18 cellular contexts compared by ENCODE assay signal in genomic region chr12:27187697-27188096, GRCh38. TPM values are rescaled to one million over a fixed set of nuclear protein-coding genes. Genes with fewer than 3 reads are reported as not detected.
DNase-seq lines count a peak whose midpoint lies in the region; ATAC-seq and TF ChIP-seq lines count a peak whose summit lies in the region.
"Had no signal": no experiment of that assay in that cellular context is flagged by ENCODE, and none has a peak within 500 bp of the region (broad histone marks: within the 10 kb centered on the region; RNA-seq: fewer than 3 reads in every experiment).

No MANE protein-coding gene starts in this region.

- H3K4me3 ChIP-seq in right atrium auricular region (no peak overlapping the region), gastroesophageal sphincter (no peak overlapping the region), stomach smooth muscle (ENCODE audit: low read length in 2 of 2) (no peak overlapping the region), aorta (ENCODE audit: low read length in 2 of 2) (no peak overlapping the region)

- TF ChIP-seq EP300 in gastroesophageal sphincter (IDR thresholded peaks at IDR 0.05): no peak

- no peak for TF ChIP-seq POLR2A in gastroesophageal sphincter (IDR thresholded peaks at IDR 0.05)

- ATAC-seq in gastroesophageal sphincter: no peak
- ATAC-seq in aorta (ENCODE audit: low FRiP score): no peak
- ATAC-seq in HG03571 (IDR thresholded peaks at IDR 0.05; ENCODE audit: unreplicated experiment): no peak
- ATAC-seq in GM21576 (IDR thresholded peaks at IDR 0.05; ENCODE audit: unreplicated experiment): no peak

- no peak overlapping the region for H3K9ac ChIP-seq in stomach smooth muscle (ENCODE audit: low read length in 2 of 2)

- H3K36me3 ChIP-seq in right atrium auricular region (no peaks in the 10 kb centered on the region), gastroesophageal sphincter (no peaks in the 10 kb centered on the region), stomach smooth muscle (ENCODE audit: control insufficient read depth in 2 of 2, insufficient read depth in 2 of 2, low read length in 2 of 2) (no peaks in the 10 kb centered on the region), aorta (ENCODE audit: control insufficient read depth in 1 of 2, insufficient read depth in 2 of 2, low read length in 1 of 2) (no peaks in the 10 kb centered on the region)
- H3K36me3 ChIP-seq: BE2C had no signal

- H3K27ac ChIP-seq in right atrium auricular region (peak overlapping the region; percentile 56 to 80), gastroesophageal sphincter (peak overlapping the region in 3 of 4 donors; percentile 63 to 83 (median 68)), stomach smooth muscle (ENCODE audit: low read length) (peak overlapping the region; percentile 58), aorta (ENCODE audit: low read depth in 1 of 2, low read length in 2 of 2) (peak overlapping the region; percentile 95)

- intact Hi-C loops in cardiac septum (cut with DNase I) (no loop called here), aorta (cut with DNase I) (no loop called here)

- no peak for DNase-seq in right atrium auricular region (ENCODE audit: low spot score)
- DNase-seq in cardiac septum (ENCODE audit: low spot score): no peak
- DNase-seq in aorta: no peak
- DNase-seq in glomerular visceral epithelial cell (ENCODE audit: extremely low spot score): no peak
- DNase-seq: 8988T; ACHN; BE2C; C1 segment of cervical spinal cord; CD4-positive, CD25-positive, alpha-beta regulatory T cell; CD8-positive, alpha-beta memory T cell; COR-L47; DMS 273 treated with DMSO at 0.1 percent for 48 hours; GOT3; H9 had no signal

- H3K9me3 ChIP-seq in right atrium auricular region: no peaks in the 10 kb centered on the region
- H3K9me3 ChIP-seq in gastroesophageal sphincter: no peaks in the 10 kb centered on the region
- H3K9me3 ChIP-seq in stomach smooth muscle (ENCODE audit: control insufficient read depth in 2 of 2, low read length in 2 of 2): no peaks in the 10 kb centered on the region
- no peaks in the 10 kb centered on the region for H3K9me3 ChIP-seq in aorta (ENCODE audit: control insufficient read depth, low read length)
- H3K9me3 ChIP-seq: BE2C had no signal

- 91 to 100% methylated on average over 3 to 7 of the region's 7 CpGs for WGBS in gastroesophageal sphincter (ENCODE audit: low coverage in 1 of 2), 2 donors
- 92 to 93% methylated on average over 7 of the region's 7 CpGs for WGBS in aorta, 2 donors

- H3K27me3 ChIP-seq in right atrium auricular region (no peaks in the 10 kb centered on the region), gastroesophageal sphincter (no peaks in the 10 kb centered on the region), stomach smooth muscle (ENCODE audit: control insufficient read depth in 1 of 2, insufficient read depth in 2 of 2, low read length in 2 of 2) (no peaks in the 10 kb centered on the region), aorta (ENCODE audit: control insufficient read depth in 1 of 2, insufficient read depth in 2 of 2, low read length in 1 of 2) (no peaks in the 10 kb centered on the region)
- H3K27me3 ChIP-seq: BE2C had no signal

- TF ChIP-seq CTCF in right atrium auricular region (IDR thresholded peaks at IDR 0.05) (no peak), gastroesophageal sphincter (IDR thresholded peaks at IDR 0.05) (no peak)

- peaks cover 0 to 46% of the 10 kb centered on the region in 2 donors for H3K4me1 ChIP-seq in right atrium auricular region
- peaks cover 3 to 62% (median 10%) of the 10 kb centered on the region in 3 donors for H3K4me1 ChIP-seq in gastroesophageal sphincter
- H3K4me1 ChIP-seq in stomach smooth muscle (ENCODE audit: control insufficient read depth, insufficient read depth, low read length): peaks cover 45% of the 10 kb centered on the region
- peaks cover 12 to 13% of the 10 kb centered on the region in 2 donors for H3K4me1 ChIP-seq in aorta (ENCODE audit: control insufficient read depth in 1 of 2, insufficient read depth in 2 of 2, low read length in 2 of 2)
- H3K4me1 ChIP-seq: BE2C had no signal

RNA-seq across cellular contexts. Expression of gene STK38L, which starts 56.4 kb away (rescaled TPM):
- total RNA-seq in right atrium auricular region: 10 to 100 TPM; 65.9 to 93.2 TPM
- total RNA-seq in cardiac septum: 269 TPM
- 100 to 1,000 TPM in 1 of 4 donors, 10 to 100 TPM in 3; 70.0 to 111 (median 79.2) TPM for total RNA-seq in gastroesophageal sphincter
- 100 to 1,000 TPM; 218 to 414 TPM for total RNA-seq in aorta
- 10 to 100 TPM; 54.6 to 94.4 TPM for polyA plus RNA-seq in aorta
